ENCODE assay signal across 1 cellular context in genomic region chr3:50611464-50612233, GRCh38.
TF ChIP-seq lines count a peak whose summit lies in the region.

Gene CISH (minus strand): TSS chr3:50611774. CDS start chr3:50611650, 124 bp downstream.

TF ChIP-seq in HepG2, 621 proteins besides CTCF, POLR2A, EP300 and RAD21 (continued from another document and continues in another):
- TF ChIP-seq HNF1A (IDR thresholded peaks at IDR 0.05; ENCODE audit: low read depth), result no peak
- peak; percentile 83 for TF ChIP-seq HNF1A (CRISPR knock-in tag; IDR thresholded peaks at IDR 0.05; ENCODE audit: borderline replicate concordance)
- TF ChIP-seq XBP1 (CRISPR knock-in tag; IDR thresholded peaks at IDR 0.05), result no peak
- no peak; the same call in 1 of the 2 replicates for TF ChIP-seq ZNF629 (CRISPR knock-in tag; conservative IDR thresholded peaks at IDR 0.05)
- TF ChIP-seq TCF12 (IDR thresholded peaks at IDR 0.05), result no peak
- peak; percentile 74; the same call in 1 of the 2 replicates for TF ChIP-seq TCF12 (CRISPR knock-in tag; IDR thresholded peaks at IDR 0.05)
- no peak for TF ChIP-seq RAD51 (IDR thresholded peaks at IDR 0.05; ENCODE audit: borderline replicate concordance)
- TF ChIP-seq HIC2 (CRISPR knock-in tag; IDR thresholded peaks at IDR 0.05; ENCODE audit: low read depth), result peak; percentile 80
- TF ChIP-seq HCFC1 (IDR thresholded peaks at IDR 0.05; ENCODE audit: low read depth, low read length), result no peak
- TF ChIP-seq ZNF710 (CRISPR knock-in tag; IDR thresholded peaks at IDR 0.05; ENCODE audit: borderline replicate concordance), result no peak
- TF ChIP-seq ZNF558 (CRISPR knock-in tag; IDR thresholded peaks at IDR 0.05; ENCODE audit: borderline replicate concordance), result peak; percentile 79; the same call in 1 of the 2 replicates
- TF ChIP-seq NCOA2 (CRISPR knock-in tag; IDR thresholded peaks at IDR 0.05), result peak; percentile 61; the same call in 1 of the 2 replicates
- TF ChIP-seq ZSCAN12 (CRISPR knock-in tag; IDR thresholded peaks at IDR 0.05), result no peak
- TF ChIP-seq ZNF337 (CRISPR knock-in tag; IDR thresholded peaks at IDR 0.05; ENCODE audit: borderline replicate concordance, low read depth), result peak; percentile 62; the same call in 1 of the 2 replicates
- no peak for TF ChIP-seq DNMT1 (CRISPR knock-in tag; IDR thresholded peaks at IDR 0.05)
- TF ChIP-seq U2AF2 (IDR thresholded peaks at IDR 0.05; ENCODE audit: low read depth, low read length), result no peak
- no peak; the same call in 1 of the 2 replicates for TF ChIP-seq KLF15 (CRISPR knock-in tag; IDR thresholded peaks at IDR 0.05; ENCODE audit: borderline replicate concordance)
- TF ChIP-seq RFXAP (CRISPR knock-in tag; IDR thresholded peaks at IDR 0.05; ENCODE audit: borderline replicate concordance), result peak; percentile 92
- no peak for TF ChIP-seq ZBTB40 (IDR thresholded peaks at IDR 0.05)
- TF ChIP-seq ZBTB40 (CRISPR knock-in tag; IDR thresholded peaks at IDR 0.05), result peak; percentile 81
- TF ChIP-seq SKIL (CRISPR knock-in tag; IDR thresholded peaks at IDR 0.05; ENCODE audit: borderline replicate concordance), result peak; percentile 96
- peak; percentile 75; the same call in 1 of the 2 replicates for TF ChIP-seq ZBTB10 (CRISPR knock-in tag; IDR thresholded peaks at IDR 0.05; ENCODE audit: borderline replicate concordance)
- no peak for TF ChIP-seq SMYD3 (CRISPR knock-in tag; IDR thresholded peaks at IDR 0.05)
- no peak; the same call in 1 of the 2 replicates for TF ChIP-seq MED13 (CRISPR knock-in tag; IDR thresholded peaks at IDR 0.05)
- no peak for TF ChIP-seq SP1 (IDR thresholded peaks at IDR 0.05)
- peak; percentile 82 for TF ChIP-seq SP1 (CRISPR knock-in tag; IDR thresholded peaks at IDR 0.05)
- no peak for TF ChIP-seq NFE2 (CRISPR knock-in tag; IDR thresholded peaks at IDR 0.05)
- TF ChIP-seq ZSCAN25 (CRISPR knock-in tag; IDR thresholded peaks at IDR 0.05), result peak; percentile 59; the same call in 1 of the 2 replicates
- peak; percentile 75 for TF ChIP-seq GMEB1 (CRISPR knock-in tag; IDR thresholded peaks at IDR 0.05; ENCODE audit: borderline replicate concordance)
